Comparison of ENCODE assay signal across 9 cellular contexts in genomic region chr1:31787786-31788137, GRCh38. TPM values are rescaled to one million over a fixed set of nuclear protein-coding genes. Genes with fewer than 3 reads are reported as not detected.
DNase-seq lines count a peak whose midpoint lies in the region; ATAC-seq, FAIRE-seq and TF ChIP-seq lines count a peak whose summit lies in the region.
"Had no signal": no experiment of that assay in that cellular context is flagged by ENCODE, and none has a peak within 500 bp of the region (broad histone marks: within the 10 kb centered on the region; RNA-seq: fewer than 3 reads in every experiment).

No MANE protein-coding gene starts in this region.

- ATAC-seq in GM18517 (IDR thresholded peaks at IDR 0.05; ENCODE audit: unreplicated experiment) = no peak
- no peak for ATAC-seq in GM19328 (IDR thresholded peaks at IDR 0.05; ENCODE audit: unreplicated experiment)

- H3K9me2 ChIP-seq in Loucy (replicated peaks; ENCODE audit: low read depth, low read length) = no peaks in the 10 kb centered on the region

- peaks cover 12% of the 10 kb centered on the region for H3K4me1 Mint-ChIP-seq in chondrocyte (ENCODE audit: low read depth)
- peaks cover 52% of the 10 kb centered on the region for H3K4me1 Mint-ChIP-seq in nephron progenitor cell

- DNase-seq in chondrocyte (ENCODE audit: low spot score) = no peak
- DNase-seq in nephron progenitor cell = no peak
- no peak for DNase-seq in ovary
- no peak for DNase-seq in D721Med (ENCODE audit: insufficient read length, low spot score)

- no peak for TF ChIP-seq POLR2A in ovary (IDR thresholded peaks at IDR 0.05)

- FAIRE-seq in D721Med (lab: Jason Lieb, UNC) = no peak

- peak overlapping the region; percentile 80 for H3K4me3 Mint-ChIP-seq in chondrocyte (ENCODE audit: unreplicated experiment)
- peak overlapping the region; percentile 88 for H3K4me3 Mint-ChIP-seq in nephron progenitor cell

- H3K9me3 ChIP-seq in Loucy (ENCODE audit: insufficient read depth, low read depth, low read length) (no peaks in the 10 kb centered on the region), ovary (no peaks in the 10 kb centered on the region)
- H3K9me3 ChIP-seq: right atrium auricular region had no signal

- H3K9ac ChIP-seq in Loucy (ENCODE audit: low read depth, low read length, poor library complexity, severe bottlenecking) = peak overlapping the region; percentile 66

- H3K36me3 ChIP-seq in Loucy (ENCODE audit: insufficient read depth, low read length) (no peaks in the 10 kb centered on the region), ovary (no peaks in the 10 kb centered on the region)
- H3K36me3 ChIP-seq: right atrium auricular region had no signal

- no peaks in the 10 kb centered on the region for H3F3A ChIP-seq in Loucy (ENCODE audit: low read depth)

- H3K27me3 Mint-ChIP-seq in chondrocyte (ENCODE audit: low read depth) (no peaks in the 10 kb centered on the region), nephron progenitor cell (ENCODE audit: low read depth, poor library complexity) (peaks cover 23% of the 10 kb centered on the region)

- H3K36me3 Mint-ChIP-seq in chondrocyte (ENCODE audit: low read depth) (no peaks in the 10 kb centered on the region), nephron progenitor cell (ENCODE audit: low read depth) (no peaks in the 10 kb centered on the region)

- H3K27ac Mint-ChIP-seq in chondrocyte (ENCODE audit: unreplicated experiment) (peak overlapping the region; percentile 82), nephron progenitor cell (peak overlapping the region; percentile 59)

- TF ChIP-seq EP300 in ovary (IDR thresholded peaks at IDR 0.05) = no peak

- H3K79me2 ChIP-seq in Loucy (ENCODE audit: insufficient read depth, low read length) = no peaks in the 10 kb centered on the region

- H2AFZ ChIP-seq in Loucy (ENCODE audit: low read length) = no peak overlapping the region

- H3K27me3 ChIP-seq in Loucy (ENCODE audit: insufficient read depth, low read length, poor library complexity, severe bottlenecking) (no peaks in the 10 kb centered on the region), ovary (no peaks in the 10 kb centered on the region)
- H3K27me3 ChIP-seq: right atrium auricular region had no signal

- intact Hi-C loops in ovary (cut with DNase I) = loop anchor here (2.0 to 5.0 kb wide), 3 partner anchors 119 to 225 kb away; no protein-coding TSS in a partner anchor

- TF ChIP-seq CTCF in C4-2B (conservative IDR thresholded peaks at IDR 0.05) (no peak), Loucy (conservative IDR thresholded peaks at IDR 0.05; ENCODE audit: low read length) (no peak), chondrocyte (IDR thresholded peaks at IDR 0.05) (no peak), nephron progenitor cell (IDR thresholded peaks at IDR 0.05) (no peak), ovary (IDR thresholded peaks at IDR 0.05) (no peak), D721Med (IDR thresholded peaks at IDR 0.05; ENCODE audit: insufficient read depth, missing control alignments) (no peak)

- no peaks in the 10 kb centered on the region for H4K20me1 ChIP-seq in Loucy (ENCODE audit: insufficient read depth, low read length, poor library complexity, severe bottlenecking)

- H3K9me3 Mint-ChIP-seq in chondrocyte (ENCODE audit: low read depth) (no peaks in the 10 kb centered on the region), nephron progenitor cell (no peaks in the 10 kb centered on the region)

- WGBS in ovary, 3 donors = 29 to 50% (median 35%) methylated on average over 1 of the region's 1 CpG

- H3K27ac ChIP-seq in C4-2B (peak overlapping the region; percentile 95), ovary (no peak overlapping the region)

- peak overlapping the region; percentile 99 for H3K4me2 ChIP-seq in Loucy (ENCODE audit: low read depth, low read length, poor library complexity, severe bottlenecking)

- H3K4me3 ChIP-seq in Loucy (ENCODE audit: low read length, poor library complexity, severe bottlenecking) = peak overlapping the region; percentile 75
- no peak overlapping the region for H3K4me3 ChIP-seq in ovary

- H3K4me1 ChIP-seq in Loucy (ENCODE audit: insufficient read depth, low read length, poor library complexity, severe bottlenecking) (peaks cover 33% of the 10 kb centered on the region), ovary (ENCODE audit: insufficient read depth) (no peaks in the 10 kb centered on the region)

RNA-seq across cellular contexts. Expression of gene ADGRB2, which starts 23.6 kb away (rescaled TPM):
- total RNA-seq in chondrocyte = 11.9 to 20.4 TPM (median 12.2 TPM) in 3 replicates
- 1 to 10 TPM in 6 of 7 donors, under 1 TPM in 1; 0.48 to 7.2 (median 1.6) TPM for total RNA-seq in ovary
- 1 to 10 TPM in 1 of 2 donors, under 1 TPM in 1; 0.30 to 2.6 TPM for polyA plus RNA-seq in ovary

RNA-seq across cellular contexts. Expression of gene SPOCD1, which starts 28.1 kb away (rescaled TPM):
- 0.46 to 7.3 TPM (median 5.2 TPM) in 3 replicates for total RNA-seq in chondrocyte
- 1 to 10 TPM in 2 of 7 donors, under 1 TPM in 4, not detected in 1; 0.15 to 1.7 (median 0.54) TPM for total RNA-seq in ovary
- under 1 TPM; 0.30 to 0.42 TPM for polyA plus RNA-seq in ovary
